8 cellular contexts compared by ENCODE assay signal in the genomic region with DNA sequence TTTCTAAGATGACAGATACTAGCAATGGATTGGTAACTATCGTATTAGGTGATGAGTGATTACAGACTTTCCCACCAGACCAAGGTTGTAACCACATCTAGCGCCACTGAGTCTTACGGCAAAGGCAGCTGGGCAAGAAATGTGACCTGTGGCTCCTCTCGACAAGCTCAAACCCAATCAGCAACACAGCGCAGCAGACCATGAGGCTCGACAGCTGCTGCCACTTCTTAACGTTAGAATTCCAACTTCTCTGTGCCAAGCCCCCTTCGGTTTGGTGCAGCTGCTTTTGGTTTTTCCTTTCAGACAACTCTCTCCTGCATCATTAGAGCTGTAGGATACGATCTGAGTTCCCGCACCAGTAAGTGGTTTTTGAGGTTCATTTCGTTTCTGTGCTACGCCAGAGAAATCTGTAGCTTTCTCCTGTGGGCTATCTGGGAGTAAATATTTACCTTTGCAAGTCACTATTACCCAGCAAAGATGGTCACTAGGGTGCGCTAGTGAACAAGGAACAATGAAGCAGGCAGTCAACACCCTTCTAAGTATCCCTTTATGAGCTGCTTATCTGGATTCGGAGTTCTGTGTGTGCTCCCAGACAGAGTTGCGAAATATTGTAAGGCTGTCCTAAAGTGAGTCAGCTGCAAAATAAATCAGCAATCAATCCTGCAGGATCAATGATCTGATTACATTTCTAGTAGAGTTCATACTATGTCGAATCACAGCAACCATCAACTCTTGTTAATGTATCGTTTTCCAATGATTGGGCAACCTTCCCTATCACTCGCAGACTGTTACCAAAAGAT.
DNase-seq lines count a peak whose midpoint lies in the region; ATAC-seq and TF ChIP-seq lines count a peak whose summit lies in the region.

No MANE protein-coding gene starts in this region.

- WGBS in HUES64: 52% methylated on average over 18 of the region's 18 CpGs

- no peaks in the 10 kb centered on the region for H3K36me3 Mint-ChIP-seq in activated T-helper 2 cell treated with anti-CD3 and anti-CD28 coated beads, Interferon-gamma antibody, Interleukin-2, Interleukin-4, amounts not matched to agents 10 μg/mL and 5 μg/mL and 100 μg/mL, durations not matched to agents 14 hours and 24 hours and 36 hours (ENCODE audit: low read depth)
- no peaks in the 10 kb centered on the region for H3K36me3 Mint-ChIP-seq in osteocyte (ENCODE audit: unreplicated experiment)

- H3K9me3 ChIP-seq in HUES64 (ENCODE audit: insufficient read depth, low read depth, low read length) (no peaks in the 10 kb centered on the region), NT2/D1 (ENCODE audit: insufficient read depth, low read length) (no peaks in the 10 kb centered on the region)

- no peak overlapping the region for H3K4me3 Mint-ChIP-seq in activated T-helper 2 cell treated with anti-CD3 and anti-CD28 coated beads, Interferon-gamma antibody, Interleukin-2, Interleukin-4, amounts not matched to agents 10 μg/mL and 5 μg/mL and 100 μg/mL, durations not matched to agents 14 hours and 24 hours and 36 hours (ENCODE audit: low read depth)
- no peak overlapping the region for H3K4me3 Mint-ChIP-seq in osteocyte (ENCODE audit: unreplicated experiment)

- H3K27me3 ChIP-seq in HUES64 (ENCODE audit: insufficient read depth, low read length): no peaks in the 10 kb centered on the region
- H3K27me3 ChIP-seq in NT2/D1 (ENCODE audit: insufficient read depth, insufficient read length): no peaks in the 10 kb centered on the region

- no peak overlapping the region for H3K27ac Mint-ChIP-seq in activated T-helper 2 cell treated with anti-CD3 and anti-CD28 coated beads, Interferon-gamma antibody, Interleukin-2, Interleukin-4, amounts not matched to agents 10 μg/mL and 5 μg/mL and 100 μg/mL, durations not matched to agents 14 hours and 24 hours and 36 hours
- no peak overlapping the region for H3K27ac Mint-ChIP-seq in osteocyte (ENCODE audit: unreplicated experiment)

- DNase-seq in DMS53 treated with DMSO at 0.1 percent for 48 hours (lab: John Stamatoyannopoulos, UW; ENCODE audit: unreplicated experiment) (peak; percentile 57), NT2/D1 (ENCODE audit: low read depth, low spot score) (peak; percentile 81), glomerular visceral epithelial cell (ENCODE audit: extremely low spot score) (peak; percentile 75), osteocyte (ENCODE audit: extremely low spot score, unreplicated experiment) (peak; percentile 77), GF-D8 (lab: John Stamatoyannopoulos, UW) (no peak)
- DNase-seq in activated T-helper 2 cell treated with anti-CD3 and anti-CD28 coated beads, Interferon-gamma antibody, Interleukin-2, Interleukin-4, amounts not matched to agents 10 μg/mL and 5 μg/mL and 100 μg/mL, durations not matched to agents 14 hours and 24 hours and 36 hours (ENCODE audit: low spot score): peak; percentile 26

- peak; percentile 62 for TF ChIP-seq CTCF in osteocyte (IDR thresholded peaks at IDR 0.05)

- intact Hi-C loops in activated T-helper 2 cell treated with anti-CD3 and anti-CD28 coated beads, Interferon-gamma antibody, Interleukin-2, Interleukin-4, amounts not matched to agents 10 μg/mL and 5 μg/mL and 100 μg/mL, durations not matched to agents 14 hours and 24 hours and 36 hours (cut with micrococcal nuclease): no loop called here

- H3K27me3 Mint-ChIP-seq in activated T-helper 2 cell treated with anti-CD3 and anti-CD28 coated beads, Interferon-gamma antibody, Interleukin-2, Interleukin-4, amounts not matched to agents 10 μg/mL and 5 μg/mL and 100 μg/mL, durations not matched to agents 14 hours and 24 hours and 36 hours (ENCODE audit: low read depth): peaks cover 3% of the 10 kb centered on the region
- H3K27me3 Mint-ChIP-seq in osteocyte (ENCODE audit: unreplicated experiment): peaks cover under 1% of the 10 kb centered on the region

- peaks cover 4% of the 10 kb centered on the region for H3K4me1 Mint-ChIP-seq in activated T-helper 2 cell treated with anti-CD3 and anti-CD28 coated beads, Interferon-gamma antibody, Interleukin-2, Interleukin-4, amounts not matched to agents 10 μg/mL and 5 μg/mL and 100 μg/mL, durations not matched to agents 14 hours and 24 hours and 36 hours (ENCODE audit: low read depth)
- no peaks in the 10 kb centered on the region for H3K4me1 Mint-ChIP-seq in osteocyte (ENCODE audit: unreplicated experiment)

- H3K4me3 ChIP-seq in HUES64 (ENCODE audit: low read length) (peak overlapping the region; percentile 30), NT2/D1 (ENCODE audit: insufficient read length, low read depth) (no peak overlapping the region)

- H3K9ac ChIP-seq in HUES64 (ENCODE audit: low read depth, low read length) (no peak overlapping the region; the same call in 1 of the 2 replicates), NT2/D1 (ENCODE audit: insufficient read length, low read depth) (no peak overlapping the region)

- H3K27ac ChIP-seq in HUES64 (ENCODE audit: low read depth, low read length): no peak overlapping the region

- no peaks in the 10 kb centered on the region for H3K9me3 Mint-ChIP-seq in activated T-helper 2 cell treated with anti-CD3 and anti-CD28 coated beads, Interferon-gamma antibody, Interleukin-2, Interleukin-4, amounts not matched to agents 10 μg/mL and 5 μg/mL and 100 μg/mL, durations not matched to agents 14 hours and 24 hours and 36 hours
- no peaks in the 10 kb centered on the region for H3K9me3 Mint-ChIP-seq in osteocyte (ENCODE audit: unreplicated experiment)

- H3K36me3 ChIP-seq in HUES64 (ENCODE audit: insufficient read depth, low read length): no peaks in the 10 kb centered on the region
- H3K36me3 ChIP-seq in NT2/D1 (ENCODE audit: insufficient read depth, insufficient read length, low read length): no peaks in the 10 kb centered on the region

- ATAC-seq in GM21381 (IDR thresholded peaks at IDR 0.05; ENCODE audit: unreplicated experiment): peak; percentile 86

- H3K4me1 ChIP-seq in HUES64 (ENCODE audit: insufficient read depth, low read length) (peaks cover 10% of the 10 kb centered on the region), NT2/D1 (ENCODE audit: insufficient read depth, insufficient read length) (no peaks in the 10 kb centered on the region)
